ENCODE assay signal across 8 cellular contexts in the genomic region with DNA sequence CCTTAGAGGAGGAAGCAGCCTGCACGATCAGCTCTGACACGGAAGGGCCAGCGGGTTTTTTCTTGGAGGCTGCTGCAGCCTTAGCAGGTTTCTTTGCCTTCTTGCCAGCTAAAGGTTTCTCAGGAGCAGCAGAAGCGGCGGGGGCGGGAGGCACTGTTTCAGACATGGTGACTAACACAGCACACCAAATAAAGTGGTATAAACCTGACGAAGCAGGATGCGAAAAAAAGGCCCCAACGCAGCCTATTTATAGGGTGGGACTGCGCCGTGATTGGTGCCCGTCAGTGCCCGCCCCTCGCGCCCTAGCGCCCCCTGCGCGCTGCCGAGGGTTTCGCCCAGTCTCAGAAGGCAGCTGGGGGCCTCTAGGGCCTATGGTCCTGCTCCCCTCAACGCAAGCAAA. TPM values are rescaled to one million over a fixed set of nuclear protein-coding genes. Genes with fewer than 3 reads are reported as not detected.
DNase-seq lines count a peak whose midpoint lies in the region; ATAC-seq and TF ChIP-seq lines count a peak whose summit lies in the region.

No MANE protein-coding gene starts in this region.

- 4 to 10% methylated on average over 21 of the region's 21 CpGs for WGBS in heart right ventricle, 2 donors
- 3% methylated on average over 21 of the region's 21 CpGs for WGBS in aorta, 2 donors

- H4K20me1 ChIP-seq in OCI-LY7 (ENCODE audit: insufficient read depth, low read length), result no peaks in the 10 kb centered on the region

- H3K27me3 ChIP-seq in heart right ventricle (no peaks in the 10 kb centered on the region), aorta (ENCODE audit: control insufficient read depth in 1 of 2, insufficient read depth in 2 of 2, low read length in 1 of 2) (peaks cover 0 to 2% of the 10 kb centered on the region in 2 donors)

- TF ChIP-seq CTCF in AG09309 (IDR thresholded peaks at IDR 0.05; ENCODE audit: control insufficient read depth, insufficient read depth, low read depth, low read length, missing control alignments) (peak; percentile 65), OCI-LY7 (conservative IDR thresholded peaks at IDR 0.05; ENCODE audit: low read length) (peak; percentile 58), heart right ventricle (IDR thresholded peaks at IDR 0.05) (peak; percentile 13 to 68 (median 44)), retinal pigment epithelial cell (conservative IDR thresholded peaks at IDR 0.05; ENCODE audit: low read depth, low read length) (peak; percentile 61)

- peak overlapping the region; percentile 73 for H3K4me3 Mint-ChIP-seq in activated naive CD8-positive, alpha-beta T cell treated with anti-CD3 and anti-CD28 coated beads for 36 hours

- POLR2A ChIA-PET in OCI-LY7 (lab: Charles Lee), result interaction anchor here (0.5 to 2.7 kb wide), 8 partner anchors 9 to 647 kb away, joined by 3 to 11 read pairs (median 4); a partner anchor contains a TSS

- H3K4me3 ChIP-seq in AG09309 (ENCODE audit: control insufficient read depth, low read depth, low read length) (peak overlapping the region; percentile 36), OCI-LY7 (ENCODE audit: low read depth, low read length, poor library complexity, severe bottlenecking) (peak overlapping the region; percentile 11), heart right ventricle (peak overlapping the region; percentile 25 to 61 (median 52)), retinal pigment epithelial cell (ENCODE audit: low read length) (peak overlapping the region; percentile 47), aorta (ENCODE audit: low read length in 2 of 2) (peak overlapping the region; percentile 2 to 31)

- CTCF ChIA-PET in OCI-LY7 (lab: Charles Lee; ENCODE audit: unreplicated experiment), result no interaction called here

- DNase-seq in AG09309 (ENCODE audit: low read depth) (no peak), OCI-LY7 (ENCODE audit: low spot score) (peak; percentile 72), heart right ventricle (peak; percentile 70 to 78), retinal pigment epithelial cell (ENCODE audit: low read depth) (no peak), aorta (peak; percentile 90 to 93), NCI-H1048 (lab: John Stamatoyannopoulos, UW) (no peak)
- DNase-seq in activated naive CD8-positive, alpha-beta T cell treated with anti-CD3 and anti-CD28 coated beads for 36 hours, result peak; percentile 86

- H3K36me3 ChIP-seq in OCI-LY7 (ENCODE audit: insufficient read depth, low read length), result no peaks in the 10 kb centered on the region; the same call in 1 of the 2 replicates
- no peaks in the 10 kb centered on the region for H3K36me3 ChIP-seq in heart right ventricle
- no peaks in the 10 kb centered on the region for H3K36me3 ChIP-seq in aorta (ENCODE audit: control insufficient read depth in 1 of 2, insufficient read depth in 2 of 2, low read length in 1 of 2)

- H3K27ac Mint-ChIP-seq in activated naive CD8-positive, alpha-beta T cell treated with anti-CD3 and anti-CD28 coated beads for 36 hours, result peak overlapping the region; percentile 87

- ATAC-seq in heart right ventricle (peak in 7 of 8 donors; percentile 0 to 48 (median 26)), aorta (ENCODE audit: low FRiP score) (peak; percentile 3), HG03354 (IDR thresholded peaks at IDR 0.05; ENCODE audit: poor library complexity, severe bottlenecking, unreplicated experiment) (no peak)

- peak overlapping the region; percentile 51 for H3K4me2 ChIP-seq in OCI-LY7 (ENCODE audit: low read length)

- no peaks in the 10 kb centered on the region for H3K79me2 ChIP-seq in OCI-LY7 (ENCODE audit: insufficient read depth, low read depth, low read length)

- 0 out of 2 replicates have a peak overlapping the region, but pooled peaks have one; percentile 5 for H2AFZ ChIP-seq in OCI-LY7 (ENCODE audit: low read length)

- peaks cover 6% of the 10 kb centered on the region for H3K9me3 Mint-ChIP-seq in activated naive CD8-positive, alpha-beta T cell treated with anti-CD3 and anti-CD28 coated beads for 36 hours

- intact Hi-C loops in OCI-LY7 (cut with micrococcal nuclease; ENCODE audit: unreplicated experiment) (loop anchor here (10.0 kb wide), 1 partner anchor 1457 kb away; the partner anchor contains the start of gene ZNF184), heart right ventricle (cut with DNase I) (loop anchor here in 1 of 10 donors (2.0 kb wide), 1 partner anchor 25 kb away; no protein-coding TSS in a partner anchor), aorta (cut with DNase I) (no loop called here)

- H3K4me1 Mint-ChIP-seq in activated naive CD8-positive, alpha-beta T cell treated with anti-CD3 and anti-CD28 coated beads for 36 hours, result peaks cover 32% of the 10 kb centered on the region

- no peak overlapping the region for H3K27ac ChIP-seq in OCI-LY7 (ENCODE audit: low read depth, low read length, poor library complexity, severe bottlenecking)
- peak overlapping the region; percentile 59 to 89 (median 84) for H3K27ac ChIP-seq in heart right ventricle
- peak overlapping the region; percentile 91 to 92 for H3K27ac ChIP-seq in aorta (ENCODE audit: low read depth in 1 of 2, low read length in 2 of 2)

- H3K4me1 ChIP-seq in OCI-LY7 (ENCODE audit: insufficient read depth, low read length, poor library complexity, severe bottlenecking), result peaks cover 29% of the 10 kb centered on the region
- H3K4me1 ChIP-seq in heart right ventricle, result peaks cover 0 to 39% (median 11%) of the 10 kb centered on the region in 9 donors
- no peaks in the 10 kb centered on the region for H3K4me1 ChIP-seq in aorta (ENCODE audit: control insufficient read depth in 1 of 2, insufficient read depth in 2 of 2, low read length in 2 of 2)

- BruUV-seq in OCI-LY7 (replicated peaks; lab: Mats Ljungman, UMichigan), result no TSS peak

- no peaks in the 10 kb centered on the region for H3K9me2 ChIP-seq in OCI-LY7 (ENCODE audit: insufficient read depth, low read length)

- peaks cover 2% of the 10 kb centered on the region for H3K36me3 Mint-ChIP-seq in activated naive CD8-positive, alpha-beta T cell treated with anti-CD3 and anti-CD28 coated beads for 36 hours

- no peaks in the 10 kb centered on the region for H3K27me3 Mint-ChIP-seq in activated naive CD8-positive, alpha-beta T cell treated with anti-CD3 and anti-CD28 coated beads for 36 hours

- H3K9me3 ChIP-seq in OCI-LY7 (ENCODE audit: low read length) (peaks cover 9% of the 10 kb centered on the region), heart right ventricle (peaks cover 0 to 6% (median 0%) of the 10 kb centered on the region in 11 donors), aorta (ENCODE audit: control insufficient read depth, low read length) (no peaks in the 10 kb centered on the region)

RNA-seq across cellular contexts. Expression of gene TRIM38, which starts 55.0 kb away (rescaled TPM):
- total RNA-seq in OCI-LY7 (2014; rRNA removed; shearing (Covaris generic)), result 11.9 and 12.8 TPM in 2 replicates
- 14.8 and 16.1 TPM in 2 replicates for total RNA-seq in OCI-LY7 (2022)
- total RNA-seq in activated naive CD8-positive, alpha-beta T cell treated with anti-CD3 and anti-CD28 coated beads for 36 hours, result 1 to 10 TPM; 8.1 to 8.2 TPM
- 1 to 10 TPM; 1.3 to 5.4 (median 2.7) TPM for total RNA-seq in heart right ventricle
- polyA plus RNA-seq in heart right ventricle, result 1 to 10 TPM; 1.3 to 3.7 TPM
- 10 to 100 TPM; 24.3 to 24.8 TPM for total RNA-seq in aorta
- polyA plus RNA-seq in aorta, result 10 to 100 TPM in 1 of 2 donors, 1 to 10 TPM in 1; 6.4 to 11.9 TPM

Comparison
In these comparisons a context has a peak if more than half of its experiments do, and no peak if none do; other contexts are left out.
1. DNase-seq: peak in OCI-LY7 (single experiment), activated naive CD8-positive, alpha-beta T cell treated with anti-CD3 and anti-CD28 coated beads for 36 hours (single experiment), heart right ventricle (2 of 2) and aorta (2 of 2); none in AG09309 (single experiment), retinal pigment epithelial cell (single experiment) and NCI-H1048 (single experiment).
2. Peak in every context shown above with its lines, with median percentiles within 50 percentile points of each other: H3K4me3 ChIP-seq and CTCF ChIP-seq.